Comparison of ENCODE assay signal across 8 cellular contexts in genomic region chr12:56021882-56022497, GRCh38. TPM values are rescaled to one million over a fixed set of nuclear protein-coding genes. Genes with fewer than 3 reads are reported as not detected.
DNase-seq lines count a peak whose midpoint lies in the region; ATAC-seq and TF ChIP-seq lines count a peak whose summit lies in the region.

No MANE protein-coding gene starts in this region.

- H2AFZ ChIP-seq in OCI-LY7 (ENCODE audit: low read length) = no peak overlapping the region

- POLR2A ChIA-PET in OCI-LY7 (lab: Charles Lee) = no interaction called here

- no TSS peak for BruUV-seq in OCI-LY7 (replicated peaks; lab: Mats Ljungman, UMichigan)

- H4K20me1 ChIP-seq in OCI-LY7 (ENCODE audit: insufficient read depth, low read length) = no peaks in the 10 kb centered on the region

- peak overlapping the region; percentile 88 for H3K27ac Mint-ChIP-seq in activated naive CD8-positive, alpha-beta T cell treated with anti-CD3 and anti-CD28 coated beads, Interleukin-2, amount 50 U/mL, for 24 hours

- H3K27me3 ChIP-seq in stomach smooth muscle (ENCODE audit: control insufficient read depth in 1 of 2, insufficient read depth in 2 of 2, low read length in 2 of 2) = no peaks in the 10 kb centered on the region

- H3K9me3 Mint-ChIP-seq in activated naive CD8-positive, alpha-beta T cell treated with anti-CD3 and anti-CD28 coated beads, Interleukin-2, amount 50 U/mL, for 24 hours = no peaks in the 10 kb centered on the region

- CTCF ChIA-PET in OCI-LY7 (lab: Charles Lee; ENCODE audit: unreplicated experiment) = interaction anchor here (0.6 kb wide), 1 partner anchor 15 kb away, joined by 3 read pairs; no protein-coding TSS in a partner anchor

- H3K27ac ChIP-seq in stomach smooth muscle (ENCODE audit: low read length) = peak overlapping the region; percentile 85
- no peak overlapping the region for H3K27ac ChIP-seq in OCI-LY7 (ENCODE audit: low read depth, low read length, poor library complexity, severe bottlenecking)

- no peak overlapping the region for H3K4me2 ChIP-seq in OCI-LY7 (ENCODE audit: low read length)

- H3K79me2 ChIP-seq in OCI-LY7 (ENCODE audit: insufficient read depth, low read depth, low read length) = no peaks in the 10 kb centered on the region

- H3K9me3 ChIP-seq in iPS-18c (ENCODE audit: control insufficient read depth, insufficient read depth, low read length) = no peaks in the 10 kb centered on the region
- H3K9me3 ChIP-seq in stomach smooth muscle (ENCODE audit: control insufficient read depth in 2 of 2, low read length in 2 of 2) = no peaks in the 10 kb centered on the region
- H3K9me3 ChIP-seq in OCI-LY7 (ENCODE audit: low read length) = no peaks in the 10 kb centered on the region

- H3K9ac ChIP-seq in stomach smooth muscle (ENCODE audit: low read length in 2 of 2) = peak overlapping the region; percentile 71 to 72

- H3K9me2 ChIP-seq in OCI-LY7 (ENCODE audit: insufficient read depth, low read length) = no peaks in the 10 kb centered on the region

- ATAC-seq in activated naive CD8-positive, alpha-beta T cell treated with anti-CD3 and anti-CD28 coated beads, Interleukin-2, amount 50 U/mL, for 24 hours = no peak
- no peak for ATAC-seq in GM21526 (IDR thresholded peaks at IDR 0.05; ENCODE audit: low FRiP score, unreplicated experiment)
- no peak for ATAC-seq in HG02798 (IDR thresholded peaks at IDR 0.05; ENCODE audit: poor library complexity, unreplicated experiment)

- intact Hi-C loops in OCI-LY7 (cut with micrococcal nuclease; ENCODE audit: unreplicated experiment) = no loop called here

- no peak for TF ChIP-seq CTCF in OCI-LY7 (conservative IDR thresholded peaks at IDR 0.05; ENCODE audit: low read length)

- H3K36me3 ChIP-seq in stomach smooth muscle (ENCODE audit: control insufficient read depth in 2 of 2, insufficient read depth in 2 of 2, low read length in 2 of 2) (peaks cover 14 to 17% of the 10 kb centered on the region in 2 donors), OCI-LY7 (ENCODE audit: insufficient read depth, low read length) (no peaks in the 10 kb centered on the region)

- H3K4me1 ChIP-seq in stomach smooth muscle (ENCODE audit: control insufficient read depth, insufficient read depth, low read length) (peaks cover 26% of the 10 kb centered on the region), OCI-LY7 (ENCODE audit: insufficient read depth, low read length, poor library complexity, severe bottlenecking) (no peaks in the 10 kb centered on the region)

- peak overlapping the region; percentile 57; the same call in 1 of the 2 replicates for H3K4me3 ChIP-seq in iPS-18c (ENCODE audit: insufficient read depth, low read depth, low read length)
- H3K4me3 ChIP-seq in stomach smooth muscle (ENCODE audit: low read length in 2 of 2) = peak overlapping the region; percentile 73 to 82
- H3K4me3 ChIP-seq in OCI-LY7 (ENCODE audit: low read depth, low read length, poor library complexity, severe bottlenecking) = no peak overlapping the region

- peaks cover 10% of the 10 kb centered on the region for H3K36me3 Mint-ChIP-seq in activated naive CD8-positive, alpha-beta T cell treated with anti-CD3 and anti-CD28 coated beads, Interleukin-2, amount 50 U/mL, for 24 hours (ENCODE audit: low read depth)

- H3K27me3 Mint-ChIP-seq in activated naive CD8-positive, alpha-beta T cell treated with anti-CD3 and anti-CD28 coated beads, Interleukin-2, amount 50 U/mL, for 24 hours = no peaks in the 10 kb centered on the region

- peak overlapping the region; percentile 90 for H3K4me3 Mint-ChIP-seq in activated naive CD8-positive, alpha-beta T cell treated with anti-CD3 and anti-CD28 coated beads, Interleukin-2, amount 50 U/mL, for 24 hours

- H3K4me1 Mint-ChIP-seq in activated naive CD8-positive, alpha-beta T cell treated with anti-CD3 and anti-CD28 coated beads, Interleukin-2, amount 50 U/mL, for 24 hours = peaks cover 37% of the 10 kb centered on the region

- DNase-seq in NCI-H2227 (lab: John Stamatoyannopoulos, UW; ENCODE audit: unreplicated experiment) = peak; percentile 21
- no peak for DNase-seq in NCI-H2227 treated with DMSO at 0.1 percent for 48 hours (lab: John Stamatoyannopoulos, UW)
- DNase-seq in activated naive CD8-positive, alpha-beta T cell treated with anti-CD3 and anti-CD28 coated beads, Interleukin-2, amount 50 U/mL, for 24 hours = no peak
- DNase-seq in OCI-LY7 (ENCODE audit: low spot score) = no peak

RNA-seq across cellular contexts. Expression of gene IKZF4, which starts 1.1 kb away (rescaled TPM):
- total RNA-seq in OCI-LY7 (2014; rRNA removed; shearing (Covaris generic)) = 0.90 and 1.3 TPM in 2 replicates
- 6.0 and 8.8 TPM in 2 replicates for total RNA-seq in OCI-LY7 (2022)

RNA-seq across cellular contexts. Expression of gene RPS26, which starts 19.7 kb away (rescaled TPM):
- 306 and 600 TPM in 2 replicates for total RNA-seq in OCI-LY7 (2014; rRNA removed; shearing (Covaris generic))
- 74.6 and 79.1 TPM in 2 replicates for total RNA-seq in OCI-LY7 (2022)

RNA-seq across cellular contexts. Expression of gene SUOX, which starts 24.9 kb away (rescaled TPM):
- 2.5 and 2.7 TPM in 2 replicates for total RNA-seq in OCI-LY7 (2014; rRNA removed; shearing (Covaris generic))
- 6.4 and 7.4 TPM in 2 replicates for total RNA-seq in OCI-LY7 (2022)

RNA-seq across cellular contexts. Expression of gene RAB5B, which starts 48.1 kb away (rescaled TPM):
- 21.6 and 21.8 TPM in 2 replicates for total RNA-seq in OCI-LY7 (2014; rRNA removed; shearing (Covaris generic))
- total RNA-seq in OCI-LY7 (2022) = 47.2 and 50.5 TPM in 2 replicates

RNA-seq across cellular contexts. Expression of gene CDK2, which starts 55.4 kb away (rescaled TPM):
- 57.8 and 68.1 TPM in 2 replicates for total RNA-seq in OCI-LY7 (2014; rRNA removed; shearing (Covaris generic))
- total RNA-seq in OCI-LY7 (2022) = 80.9 and 81.4 TPM in 2 replicates
